24 cellular contexts compared by ENCODE assay signal in genomic region chr7:92740134-92740533, GRCh38.
A peak's percentile ranks its signal among the peaks of the same experiment; 100 is the strongest.
DNase-seq lines count a peak whose midpoint lies in the region; TF ChIP-seq lines count a peak whose summit lies in the region.
"Had no signal": no experiment of that assay in that cellular context is flagged by ENCODE, and none has a peak within 500 bp of the region (broad histone marks: within the 10 kb centered on the region; RNA-seq: fewer than 3 reads in every experiment).

No MANE protein-coding gene starts in this region.

- no peak overlapping the region for H2AFZ ChIP-seq in GM23248
- no peak overlapping the region for H2AFZ ChIP-seq in hepatocyte

- H3K9me3 Mint-ChIP-seq in T-helper 2 cell treated with Interferon-gamma antibody and Interleukin-4, amounts not matched to agents 5 μg/mL and 100 μg/mL, for 36 hours = peaks cover 9% of the 10 kb centered on the region
- H3K9me3 Mint-ChIP-seq: memory B cell had no signal

- H3K27ac Mint-ChIP-seq in T-helper 2 cell treated with Interferon-gamma antibody and Interleukin-4, amounts not matched to agents 5 μg/mL and 100 μg/mL, for 36 hours = peak overlapping the region; percentile 52
- H3K27ac Mint-ChIP-seq: activated CD8-positive, alpha-beta T cell treated with anti-CD3 and anti-CD28 coated beads, Interleukin-2, amount 10 ng/mL, durations not matched to agents 7 days and 5 days; B cell; memory B cell; nephron progenitor cell; T-helper 17 cell had no signal

- POLR2A ChIA-PET in AG04450 (lab: Yijun Ruan, JAX) = interaction anchor here (0.7 to 1.0 kb wide), 3 partner anchors 9 to 92 kb away, joined by 4 to 8 read pairs (median 4); no protein-coding TSS in a partner anchor

- H3K79me2 ChIP-seq in GM23248 (ENCODE audit: insufficient read depth) = peaks cover 94% of the 10 kb centered on the region
- H3K79me2 ChIP-seq in hepatocyte = peaks cover 84% of the 10 kb centered on the region

- H3K27me3 Mint-ChIP-seq in T-helper 2 cell treated with Interferon-gamma antibody and Interleukin-4, amounts not matched to agents 5 μg/mL and 100 μg/mL, for 36 hours (ENCODE audit: low read depth) = no peaks in the 10 kb centered on the region
- H3K27me3 Mint-ChIP-seq: B cell, memory B cell, progenitor cell of endocrine pancreas, T-helper 17 cell had no signal

- H3K4me1 Mint-ChIP-seq in T-helper 2 cell treated with Interferon-gamma antibody and Interleukin-4, amounts not matched to agents 5 μg/mL and 100 μg/mL, for 36 hours (ENCODE audit: low read depth) = peaks cover 52% of the 10 kb centered on the region
- H3K4me1 Mint-ChIP-seq: memory B cell had no signal

- H3K27me3 ChIP-seq in AG04450 (ENCODE audit: control insufficient read depth, insufficient read depth, low read length) (no peaks in the 10 kb centered on the region), GM23248 (replicated peaks; ENCODE audit: insufficient read depth) (no peaks in the 10 kb centered on the region), hepatocyte (no peaks in the 10 kb centered on the region)
- H3K27me3 ChIP-seq: stomach, upper lobe of left lung had no signal

- peaks cover 30% of the 10 kb centered on the region for H3F3A ChIP-seq in GM23248 (ENCODE audit: insufficient read depth)

- H4K20me1 ChIP-seq in GM23248 (ENCODE audit: insufficient read depth) = no peaks in the 10 kb centered on the region
- no peaks in the 10 kb centered on the region for H4K20me1 ChIP-seq in hepatocyte (ENCODE audit: insufficient read depth, poor library complexity, severe bottlenecking)

- CTCF ChIA-PET in AG04450 (lab: Charles Lee) = no interaction called here

- peaks cover 45% of the 10 kb centered on the region for H3K36me3 Mint-ChIP-seq in T-helper 2 cell treated with Interferon-gamma antibody and Interleukin-4, amounts not matched to agents 5 μg/mL and 100 μg/mL, for 36 hours (ENCODE audit: low read depth)

- H3K4me3 Mint-ChIP-seq in T-helper 2 cell treated with Interferon-gamma antibody and Interleukin-4, amounts not matched to agents 5 μg/mL and 100 μg/mL, for 36 hours = no peak overlapping the region
- H3K4me3 Mint-ChIP-seq: activated CD8-positive, alpha-beta T cell treated with anti-CD3 and anti-CD28 coated beads, Interleukin-2, amount 10 ng/mL, durations not matched to agents 7 days and 5 days; B cell; memory B cell; nephron progenitor cell; T-helper 17 cell had no signal

- H3K27ac ChIP-seq in AG04450 (ENCODE audit: low read depth, low read length) (peak overlapping the region; percentile 87), GM23248 (peak overlapping the region; percentile 68), hepatocyte (peak overlapping the region; percentile 60)
- H3K27ac ChIP-seq: skin epidermis, stomach, upper lobe of left lung, WERI-Rb-1 had no signal

- in situ Hi-C loops in GM23248 (cut with MboI) = no loop called here

- no peaks in the 10 kb centered on the region for H3K36me3 ChIP-seq in GM23248 (ENCODE audit: low read depth)
- H3K36me3 ChIP-seq in hepatocyte (replicated peaks; ENCODE audit: insufficient read depth, low read depth) = no peaks in the 10 kb centered on the region
- H3K36me3 ChIP-seq: stomach, upper lobe of left lung, WERI-Rb-1 had no signal

- no peak overlapping the region for H3K4me3 ChIP-seq in AG04450 (ENCODE audit: low read depth, low read length)
- no peak overlapping the region for H3K4me3 ChIP-seq in GM23248
- no peak overlapping the region for H3K4me3 ChIP-seq in hepatocyte
- H3K4me3 ChIP-seq: skin epidermis, stomach, upper lobe of left lung had no signal

- H3K4me1 ChIP-seq in GM23248 (ENCODE audit: insufficient read depth) = peaks cover 43% of the 10 kb centered on the region
- peaks cover 29% of the 10 kb centered on the region for H3K4me1 ChIP-seq in hepatocyte (ENCODE audit: insufficient read depth)
- H3K4me1 ChIP-seq: upper lobe of left lung had no signal

- no peaks in the 10 kb centered on the region for H3K9me2 ChIP-seq in GM23248 (ENCODE audit: insufficient read depth)
- no peaks in the 10 kb centered on the region for H3K9me2 ChIP-seq in hepatocyte (replicated peaks; ENCODE audit: insufficient read depth)

- H3K9me3 ChIP-seq in AG04450 (ENCODE audit: control insufficient read depth, insufficient read depth, low read length) = no peaks in the 10 kb centered on the region
- no peaks in the 10 kb centered on the region for H3K9me3 ChIP-seq in GM23248 (ENCODE audit: low read depth)
- H3K9me3 ChIP-seq in hepatocyte (ENCODE audit: low read depth) = no peaks in the 10 kb centered on the region
- H3K9me3 ChIP-seq: stomach, upper lobe of left lung had no signal

- TF ChIP-seq POLR2A in erythroblast (IDR thresholded peaks at IDR 0.05; ENCODE audit: low read length) = no peak

- 83 to 88% methylated on average over 4 of the region's 4 CpGs for WGBS in GM23248 (ENCODE audit: low coverage in 1 of 2, low lambda C conversion rate in 2 of 2, missing lambda C conversion rate in 2 of 2), 2 experiments
- 68% methylated on average over 4 of the region's 4 CpGs for WGBS in hepatocyte (ENCODE audit: low lambda C conversion rate, missing lambda C conversion rate)

- H3K9ac ChIP-seq in GM23248 = no peak overlapping the region; the same call in 1 of the 2 replicates

- TF ChIP-seq CTCF in AG04450 (IDR thresholded peaks at IDR 0.05; ENCODE audit: low read depth, low read length) (no peak), hepatocyte (IDR thresholded peaks at IDR 0.05; ENCODE audit: poor library complexity) (no peak)

- H3K4me2 ChIP-seq in GM23248 (ENCODE audit: unreplicated experiment) (peak overlapping the region; percentile 63), hepatocyte (no peak overlapping the region)

- no peak for DNase-seq in AG04450 (ENCODE audit: low read depth, low spot score)
- no peak for DNase-seq in GM23248
- DNase-seq in T-helper 2 cell treated with Interferon-gamma antibody and Interleukin-4, amounts not matched to agents 5 μg/mL and 100 μg/mL, for 36 hours (ENCODE audit: low spot score) = no peak
- DNase-seq in hepatocyte (ENCODE audit: low spot score) = no peak
- no peak for DNase-seq in mucosa of gallbladder (ENCODE audit: low spot score)
- DNase-seq in erythroblast (lab: John Stamatoyannopoulos, UW) = no peak
- DNase-seq in DMS 273 (lab: John Stamatoyannopoulos, UW; ENCODE audit: unreplicated experiment) = no peak
- no peak for DNase-seq in NOMO-1 treated with dmso at 0.1 percent for 144 hours (lab: John Stamatoyannopoulos, UW; ENCODE audit: unreplicated experiment)
- DNase-seq: activated CD8-positive, alpha-beta T cell treated with anti-CD3 and anti-CD28 coated beads, Interleukin-2, amount 10 ng/mL, durations not matched to agents 7 days and 5 days; foreskin melanocyte; KBM-7; NCI-H1092; NCI-H2081 treated with DMSO at 0.1 percent for 48 hours; nephron progenitor cell; Right ventricle myocardium superior; stimulated activated CD4-positive, alpha-beta T cell treated with anti-CD3 and anti-CD28 coated beads, Interleukin-2, amount 100 ng/mL, for 48 hours; stomach; T-helper 17 cell; upper lobe of left lung; WERI-Rb-1 had no signal
